In genomic region chr15:99508807-99509311, GRCh38 we compare ENCODE assay signal across 15 cellular contexts. TPM values are rescaled to one million over a fixed set of nuclear protein-coding genes. Genes with fewer than 3 reads are reported as not detected.
DNase-seq lines count a peak whose midpoint lies in the region; ATAC-seq and TF ChIP-seq lines count a peak whose summit lies in the region.
"Had no signal": no experiment of that assay in that cellular context is flagged by ENCODE, and none has a peak within 500 bp of the region (broad histone marks: within the 10 kb centered on the region; RNA-seq: fewer than 3 reads in every experiment).

No MANE protein-coding gene starts in this region.

- H3K9me1 ChIP-seq in IMR-90 (ENCODE audit: insufficient read depth, low read length): peaks cover 10% of the 10 kb centered on the region

- H3K23ac ChIP-seq in IMR-90 (ENCODE audit: low read depth, low read length): no peak overlapping the region

- no peaks in the 10 kb centered on the region for H4K20me1 ChIP-seq in IMR-90 (ENCODE audit: insufficient read depth, low read length)

- H3K36me3 ChIP-seq in GM06990 (ENCODE audit: control insufficient read depth, insufficient read depth, low read length) (no peaks in the 10 kb centered on the region), IMR-90 (ENCODE audit: control insufficient read depth, insufficient read depth, low read length) (no peaks in the 10 kb centered on the region), esophagus squamous epithelium (no peaks in the 10 kb centered on the region)

- no peak for TF ChIP-seq RAD21 in IMR-90 (IDR thresholded peaks at IDR 0.05; ENCODE audit: low read length)

- TF ChIP-seq POLR2A in IMR-90 (IDR thresholded peaks at IDR 0.05; ENCODE audit: low read depth, low read length) (no peak), esophagus squamous epithelium (IDR thresholded peaks at IDR 0.05) (no peak)

- no peak overlapping the region for H2BK5ac ChIP-seq in IMR-90 (ENCODE audit: low read depth, low read length, poor library complexity, severe bottlenecking)

- H2AK9ac ChIP-seq in IMR-90 (replicated peaks; ENCODE audit: low read depth, low read length, poor library complexity): no peak overlapping the region

- no peaks in the 10 kb centered on the region for H3K79me1 ChIP-seq in IMR-90 (ENCODE audit: low read depth in 1 of 2, low read length in 2 of 2)

- no peak overlapping the region for H2AFZ ChIP-seq in IMR-90 (replicated peaks; ENCODE audit: low read length, poor library complexity)

- intact Hi-C loops in IMR-90 (cut with micrococcal nuclease): no loop called here
- intact Hi-C loops in esophagus squamous epithelium (cut with DNase I): no loop called here

- 92% methylated on average over 2 of the region's 4 CpGs; no CpG with 5 or more reads in 1 of the 2 experiments for WGBS in IMR-90 (ENCODE audit: extremely low coverage in 2 of 2, insufficient read length in 1 of 2), 2 experiments
- WGBS in esophagus squamous epithelium, 2 donors: 93 to 100% methylated on average over 3 of the region's 4 CpGs

- H4K5ac ChIP-seq in IMR-90 (ENCODE audit: low read depth, low read length): no peak overlapping the region

- H3K56ac ChIP-seq in IMR-90 (ENCODE audit: extremely low read depth, insufficient read depth, low read length): no peak overlapping the region

- peaks cover 59 to 100% of the 10 kb centered on the region in 2 donors for H3K4me1 Mint-ChIP-seq in stimulated activated naive B cell treated with anti-CD40 and anti-IgM and Interleukin-4, amounts not matched to agents 10 μg/mL and 1 μg/mL and 100 μg/mL, for 72 hours

- no peak overlapping the region for H4K91ac ChIP-seq in IMR-90 (ENCODE audit: insufficient read depth, low read depth, low read length)

- H3K27ac Mint-ChIP-seq in stimulated activated naive B cell treated with anti-CD40 and anti-IgM and Interleukin-4, amounts not matched to agents 10 μg/mL and 1 μg/mL and 100 μg/mL, for 72 hours: peak overlapping the region; percentile 96

- no peak overlapping the region for H3K27ac ChIP-seq in IMR-90 (ENCODE audit: insufficient read depth, low read length)
- H3K27ac ChIP-seq in esophagus squamous epithelium: peak overlapping the region in 3 of 4 donors; percentile 56 to 81 (median 75)
- H3K27ac ChIP-seq: VCaP had no signal

- peaks cover 8 to 10% of the 10 kb centered on the region in 2 donors for H3K9me3 Mint-ChIP-seq in stimulated activated naive B cell treated with anti-CD40 and anti-IgM and Interleukin-4, amounts not matched to agents 10 μg/mL and 1 μg/mL and 100 μg/mL, for 72 hours

- H3K9me3 ChIP-seq in IMR-90 (ENCODE audit: control insufficient read depth, insufficient read depth, low read length): peaks cover 4% of the 10 kb centered on the region
- H3K9me3 ChIP-seq in esophagus squamous epithelium: no peaks in the 10 kb centered on the region

- H3K4me3 ChIP-seq in GM06990 (replicated peaks; ENCODE audit: low read depth, low read length) (peak overlapping the region; percentile 42), IMR-90 (ENCODE audit: insufficient read depth, low read depth, low read length) (no peak overlapping the region), esophagus squamous epithelium (no peak overlapping the region)

- no peak for ATAC-seq in IMR-90 (ENCODE audit: low read depth)
- no peak for ATAC-seq in stimulated activated naive B cell treated with anti-CD40 and anti-IgM and Interleukin-4, amounts not matched to agents 10 μg/mL and 1 μg/mL and 100 μg/mL, for 72 hours (replicated peaks)

- H4K8ac ChIP-seq in IMR-90 (ENCODE audit: low read depth in 2 of 2, low read length in 2 of 2): no peak overlapping the region

- BruUV-seq in IMR-90 (replicated peaks; lab: Mats Ljungman, UMichigan): no TSS peak

- dilution Hi-C loops in IMR-90 (cut with HindIII; ENCODE audit: low sequenced_read_pairs, unreplicated experiment): no loop called here

- no peak for DNase-seq in GM06990 (ENCODE audit: extremely low read depth, insufficient read length)
- no peak for DNase-seq in IMR-90
- no peak for DNase-seq in esophagus squamous epithelium (lab: John Stamatoyannopoulos, UW)
- no peak for DNase-seq in stimulated activated naive B cell treated with anti-CD40 and anti-IgM and Interleukin-4, amounts not matched to agents 10 μg/mL and 1 μg/mL and 100 μg/mL, for 72 hours
- no peak for DNase-seq in ureter (ENCODE audit: low spot score)
- no peak for DNase-seq in SHP77 treated with DMSO at 0.1 percent for 48 hours (lab: John Stamatoyannopoulos, UW)
- no peak for DNase-seq in NCI-H146 (lab: John Stamatoyannopoulos, UW)
- DNase-seq in H4 (ENCODE audit: low spot score): no peak
- DNase-seq: activated CD8-positive, alpha-beta memory T cell treated with anti-CD3 and anti-CD28 coated beads for 24 hours; amniotic stem cell; DMS79; NCI-H1694; NCI-H510A; stimulated activated CD4-positive, alpha-beta T cell treated with anti-CD3 and anti-CD28 coated beads, Interleukin-1b, Interleukin-23, amount 100 ng/mL, for 48 hours had no signal

- H3K4me1 ChIP-seq in IMR-90 (ENCODE audit: control insufficient read depth, insufficient read depth, low read length): peaks cover 21% of the 10 kb centered on the region
- H3K4me1 ChIP-seq in esophagus squamous epithelium: peaks cover 10 to 48% (median 20%) of the 10 kb centered on the region in 3 donors

- H3K4me3 Mint-ChIP-seq in stimulated activated naive B cell treated with anti-CD40 and anti-IgM and Interleukin-4, amounts not matched to agents 10 μg/mL and 1 μg/mL and 100 μg/mL, for 72 hours: peak overlapping the region; percentile 82

- no peak overlapping the region; the same call in 2 of the 3 replicates for H2BK15ac ChIP-seq in IMR-90 (ENCODE audit: low read depth, low read length)

- H3K9ac ChIP-seq in IMR-90 (ENCODE audit: low read depth, low read length): no peak overlapping the region

- H2BK20ac ChIP-seq in IMR-90 (ENCODE audit: low read depth, low read length): no peak overlapping the region

- no peaks in the 10 kb centered on the region for H3K27me3 Mint-ChIP-seq in stimulated activated naive B cell treated with anti-CD40 and anti-IgM and Interleukin-4, amounts not matched to agents 10 μg/mL and 1 μg/mL and 100 μg/mL, for 72 hours

- H3K14ac ChIP-seq in IMR-90 (replicated peaks; ENCODE audit: low read depth, low read length): no peak overlapping the region; the same call in 1 of the 2 replicates

- POLR2A ChIA-PET in IMR-90 (lab: Charles Lee; ENCODE audit: unreplicated experiment): no interaction called here

- peak overlapping the region; percentile 16; the same call in 1 of the 2 replicates for H2BK120ac ChIP-seq in IMR-90 (ENCODE audit: low read depth, low read length)

- no peak overlapping the region for H3K4me2 ChIP-seq in IMR-90 (ENCODE audit: low read depth, low read length)

- in situ Hi-C loops in IMR-90 (cut with MboI; ENCODE audit: low sequenced_read_pairs): no loop called here

- 0 out of 2 replicates have a peak overlapping the region, but pooled peaks have one; percentile 25 for H3K4ac ChIP-seq in IMR-90 (ENCODE audit: low read depth, low read length)

- CTCF ChIA-PET in IMR-90 (lab: Yijun Ruan, JAX): no interaction called here

- H3K36me3 Mint-ChIP-seq in stimulated activated naive B cell treated with anti-CD40 and anti-IgM and Interleukin-4, amounts not matched to agents 10 μg/mL and 1 μg/mL and 100 μg/mL, for 72 hours: peaks cover 20 to 31% of the 10 kb centered on the region in 2 donors

- peak overlapping the region; percentile 47; the same call in 1 of the 2 replicates for H2AK5ac ChIP-seq in IMR-90 (ENCODE audit: low read depth, low read length)

- no peaks in the 10 kb centered on the region for H3K27me3 ChIP-seq in GM06990 (replicated peaks; ENCODE audit: control insufficient read depth, insufficient read depth, low read length)
- H3K27me3 ChIP-seq in IMR-90 (ENCODE audit: control insufficient read depth, insufficient read depth, low read length): no peaks in the 10 kb centered on the region; the same call in 1 of the 2 replicates
- no peaks in the 10 kb centered on the region for H3K27me3 ChIP-seq in esophagus squamous epithelium

- peak overlapping the region; percentile 30 for H3K18ac ChIP-seq in IMR-90 (ENCODE audit: low read depth, low read length)

- no peak for TF ChIP-seq CTCF in GM06990 (IDR thresholded peaks at IDR 0.05; ENCODE audit: insufficient read depth, low read length, poor library complexity, severe bottlenecking)
- no peak for TF ChIP-seq CTCF in IMR-90 (conservative IDR thresholded peaks at IDR 0.05; ENCODE audit: low read depth, low read length)
- TF ChIP-seq CTCF in esophagus squamous epithelium (IDR thresholded peaks at IDR 0.05): no peak

TF ChIP-seq in IMR-90, 13 proteins besides CTCF, POLR2A, EP300 and RAD21:
- TF ChIP-seq BHLHE40 (IDR thresholded peaks at IDR 0.05; ENCODE audit: low read depth, low read length) (no peak), RCOR1 (IDR thresholded peaks at IDR 0.05; ENCODE audit: insufficient replicate concordance, low read length) (no peak), USF2 (IDR thresholded peaks at IDR 0.05; ENCODE audit: low read depth, low read length) (no peak), RFX5 (IDR thresholded peaks at IDR 0.05; ENCODE audit: low read depth, low read length) (no peak), FOS (IDR thresholded peaks at IDR 0.05; ENCODE audit: low read depth, low read length) (no peak), CEBPB (IDR thresholded peaks at IDR 0.05; ENCODE audit: low read depth, low read length) (no peak), ELK1 (IDR thresholded peaks at IDR 0.05; ENCODE audit: borderline replicate concordance, low read depth, low read length) (no peak), SMC3 (IDR thresholded peaks at IDR 0.05; ENCODE audit: low read depth, low read length) (no peak)

RNA-seq across cellular contexts. Expression of gene MEF2A, which starts 56.9 kb away (rescaled TPM):
- total RNA-seq in IMR-90 (2012; rRNA removed) (16.7 and 20.8 TPM in 2 replicates), esophagus squamous epithelium (10 to 100 TPM; 16.9 to 47.5 (median 24.3) TPM), ureter (74.2 TPM)
- polyA plus RNA-seq in IMR-90 (2012; rRNA removed): 16.1 and 16.6 TPM in 2 replicates
- 7.0 and 12.0 TPM in 2 replicates for polyA plus RNA-seq in IMR-90 (2012; cell fraction: cytosol; rRNA removed)
- 43.0 and 72.9 TPM in 2 replicates for polyA plus RNA-seq in IMR-90 (2012; cell fraction: nucleus; rRNA removed; ENCODE audit: low replicate concordance)
- 16.7 and 21.0 TPM in 2 replicates for total RNA-seq in H4 (2014; rRNA removed; shearing (Covaris generic))
